2 cellular contexts compared by ENCODE assay signal in the genomic region with DNA sequence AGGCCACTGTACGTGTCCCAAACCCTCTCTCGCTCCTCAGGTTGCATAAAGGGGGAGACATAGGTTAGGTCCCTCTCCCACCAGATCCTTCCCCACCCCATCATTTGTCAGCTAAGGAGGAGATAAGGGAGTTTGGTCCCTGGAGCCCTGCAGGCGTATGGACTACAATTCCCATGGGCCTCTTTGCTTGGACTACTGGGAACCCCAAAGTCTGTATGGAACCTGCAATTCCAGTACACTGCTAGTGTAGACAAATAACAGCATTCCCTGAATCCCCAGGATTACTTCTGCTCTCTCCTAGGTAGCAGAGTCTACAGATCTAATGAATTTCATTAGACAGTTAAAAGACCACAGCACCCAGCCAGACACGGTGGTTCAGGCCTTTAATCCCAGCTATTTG.
TF ChIP-seq lines count a peak whose summit lies in the region.

No MANE protein-coding gene starts in this region.

TF ChIP-seq in HEK293, 187 proteins besides CTCF, POLR2A, EP300 and RAD21:
- TF ChIP-seq ZNF248 (tag by site-specific recombination; IDR thresholded peaks at IDR 0.05) (no peak), ZBTB8A (tag by site-specific recombination; IDR thresholded peaks at IDR 0.05) (no peak), ZBTB20 (tag by site-specific recombination; IDR thresholded peaks at IDR 0.05) (peak; percentile 78), ZNF76 (tag by site-specific recombination; IDR thresholded peaks at IDR 0.05; ENCODE audit: borderline replicate concordance, low read depth) (peak; percentile 62)
- TF ChIP-seq, protein P1, sequence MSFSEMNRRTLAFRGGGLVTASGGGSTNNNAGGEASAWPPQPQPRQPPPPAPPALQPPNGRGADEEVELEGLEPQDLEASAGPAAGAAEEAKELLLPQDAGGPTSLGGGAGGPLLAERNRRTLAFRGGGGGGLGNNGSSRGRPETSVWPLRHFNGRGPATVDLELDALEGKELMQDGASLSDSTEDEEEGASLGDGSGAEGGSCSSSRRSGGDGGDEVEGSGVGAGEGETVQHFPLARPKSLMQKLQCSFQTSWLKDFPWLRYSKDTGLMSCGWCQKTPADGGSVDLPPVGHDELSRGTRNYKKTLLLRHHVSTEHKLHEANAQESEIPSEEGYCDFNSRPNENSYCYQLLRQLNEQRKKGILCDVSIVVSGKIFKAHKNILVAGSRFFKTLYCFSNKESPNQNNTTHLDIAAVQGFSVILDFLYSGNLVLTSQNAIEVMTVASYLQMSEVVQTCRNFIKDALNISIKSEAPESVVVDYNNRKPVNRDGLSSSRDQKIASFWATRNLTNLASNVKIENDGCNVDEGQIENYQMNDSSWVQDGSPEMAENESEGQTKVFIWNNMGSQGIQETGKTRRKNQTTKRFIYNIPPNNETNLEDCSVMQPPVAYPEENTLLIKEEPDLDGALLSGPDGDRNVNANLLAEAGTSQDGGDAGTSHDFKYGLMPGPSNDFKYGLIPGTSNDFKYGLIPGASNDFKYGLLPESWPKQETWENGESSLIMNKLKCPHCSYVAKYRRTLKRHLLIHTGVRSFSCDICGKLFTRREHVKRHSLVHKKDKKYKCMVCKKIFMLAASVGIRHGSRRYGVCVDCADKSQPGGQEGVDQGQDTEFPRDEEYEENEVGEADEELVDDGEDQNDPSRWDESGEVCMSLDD (tag by site-specific recombination; IDR thresholded peaks at IDR 0.05) = no peak

TF ChIP-seq in H1, 55 proteins besides CTCF, POLR2A, EP300 and RAD21:
- TF ChIP-seq, protein P2, sequence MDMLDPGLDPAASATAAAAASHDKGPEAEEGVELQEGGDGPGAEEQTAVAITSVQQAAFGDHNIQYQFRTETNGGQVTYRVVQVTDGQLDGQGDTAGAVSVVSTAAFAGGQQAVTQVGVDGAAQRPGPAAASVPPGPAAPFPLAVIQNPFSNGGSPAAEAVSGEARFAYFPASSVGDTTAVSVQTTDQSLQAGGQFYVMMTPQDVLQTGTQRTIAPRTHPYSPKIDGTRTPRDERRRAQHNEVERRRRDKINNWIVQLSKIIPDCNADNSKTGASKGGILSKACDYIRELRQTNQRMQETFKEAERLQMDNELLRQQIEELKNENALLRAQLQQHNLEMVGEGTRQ (IDR thresholded peaks at IDR 0.05; ENCODE audit: low read length) = no peak
- TF ChIP-seq SIX5 (IDR thresholded peaks at IDR 0.05; ENCODE audit: low read depth, low read length) (peak; percentile 39), SP1 (IDR thresholded peaks at IDR 0.05; ENCODE audit: low read depth, low read length) (no peak)
